ENCODE assay signal across 23 cellular contexts in genomic region chr21:41483973-41484372, GRCh38. TPM values are rescaled to one million over a fixed set of nuclear protein-coding genes. Genes with fewer than 3 reads are reported as not detected.
DNase-seq lines count a peak whose midpoint lies in the region; ATAC-seq and TF ChIP-seq lines count a peak whose summit lies in the region.
"Had no signal": no experiment of that assay in that cellular context is flagged by ENCODE, and none has a peak within 500 bp of the region (broad histone marks: within the 10 kb centered on the region; RNA-seq: fewer than 3 reads in every experiment).

No MANE protein-coding gene starts in this region.

- H3K9me3 Mint-ChIP-seq in activated CD4-positive, alpha-beta T cell treated with anti-CD3 and anti-CD28 coated beads for 36 hours (ENCODE audit: low read depth), result no peaks in the 10 kb centered on the region
- H3K9me3 Mint-ChIP-seq in activated T-helper 17 cell treated with anti-CD3 and anti-CD28 coated beads, Interleukin-2, amount 50 U/mL, for 72 hours, result no peaks in the 10 kb centered on the region
- H3K9me3 Mint-ChIP-seq: CD14-positive monocyte; CD4-positive, alpha-beta T cell; CD8-positive, alpha-beta memory T cell; HFFc6 had no signal

- peaks cover 18% of the 10 kb centered on the region for H3F3A ChIP-seq in smooth muscle cell (ENCODE audit: low read depth)

- no peaks in the 10 kb centered on the region for H3K27me3 Mint-ChIP-seq in activated CD4-positive, alpha-beta T cell treated with anti-CD3 and anti-CD28 coated beads for 36 hours
- H3K27me3 Mint-ChIP-seq in activated T-helper 17 cell treated with anti-CD3 and anti-CD28 coated beads, Interleukin-2, amount 50 U/mL, for 72 hours, result peaks cover 18% of the 10 kb centered on the region

- H3K4me1 ChIP-seq in spleen, result peaks cover 0 to 4% (median 0%) of the 10 kb centered on the region in 6 donors
- H3K4me1 ChIP-seq in smooth muscle cell (ENCODE audit: low read depth), result peaks cover 12% of the 10 kb centered on the region
- H3K4me1 ChIP-seq: A549, BE2C, HAP-1 had no signal

- no peak overlapping the region for H3K9ac ChIP-seq in smooth muscle cell (ENCODE audit: low read depth)
- H3K9ac ChIP-seq: BLaER1 treated with 17β-estradiol and CSF1 and Interleukin-3, amounts not matched to agents 10 nM and 100 nM had no signal

- H3K27me3 ChIP-seq in spleen (replicated peaks in 1 of 7), result peaks cover 0 to 25% (median 0%) of the 10 kb centered on the region in 7 donors
- no peaks in the 10 kb centered on the region for H3K27me3 ChIP-seq in smooth muscle cell (ENCODE audit: low read depth)
- H3K27me3 ChIP-seq: BE2C; BLaER1 treated with 17β-estradiol and CSF1 and Interleukin-3, amounts not matched to agents 10 nM and 100 nM had no signal

- POLR2A ChIA-PET in activated CD4-positive, alpha-beta T cell treated with anti-CD3 and anti-CD28 coated beads for 36 hours (lab: Charles Lee), result no interaction called here

- no peak for DNase-seq in activated CD4-positive, alpha-beta T cell treated with anti-CD3 and anti-CD28 coated beads for 36 hours
- DNase-seq in activated CD4-positive, alpha-beta T cell treated with anti-CD3 and anti-CD28 coated beads for 48 hours, result no peak
- DNase-seq in spleen, result peak; percentile 31
- DNase-seq in activated T-cell treated with anti-CD3 and anti-CD28 coated beads, Interleukin-2, amount 50 U/mL, for 48 hours, result no peak
- no peak for DNase-seq in smooth muscle cell (lab: John Stamatoyannopoulos, UW; ENCODE audit: unreplicated experiment)
- DNase-seq: 8988T; ACHN; AML-193; BE2C; CD4-positive, alpha-beta T cell; CD8-positive, alpha-beta memory T cell; DMS53; DMS79 treated with DMSO at 0.1 percent for 48 hours; GF-D8; GOT3; HFFc6 had no signal

- H3K27ac Mint-ChIP-seq in activated CD4-positive, alpha-beta T cell treated with anti-CD3 and anti-CD28 coated beads for 36 hours, result no peak overlapping the region
- H3K27ac Mint-ChIP-seq in activated T-helper 17 cell treated with anti-CD3 and anti-CD28 coated beads, Interleukin-2, amount 50 U/mL, for 72 hours, result no peak overlapping the region
- H3K27ac Mint-ChIP-seq: CD14-positive monocyte; CD4-positive, alpha-beta T cell; CD8-positive, alpha-beta memory T cell; HFFc6 had no signal

- intact Hi-C loops in activated CD4-positive, alpha-beta T cell treated with anti-CD3 and anti-CD28 coated beads for 36 hours (cut with DNase I, micrococcal nuclease), result no loop called here
- intact Hi-C loops in spleen (cut with DNase I; ENCODE audit: low total_unique reads), result no loop called here

- whole genome bisulfite sequencing in spleen, 5 donors, result 73 to 92% (median 84%) methylated on average over 4 of the region's 4 CpGs
- 87% methylated on average over 4 of the region's 4 CpGs for WGBS in smooth muscle cell (ENCODE audit: low lambda C conversion rate)

- no peaks in the 10 kb centered on the region for H3K36me3 Mint-ChIP-seq in activated CD4-positive, alpha-beta T cell treated with anti-CD3 and anti-CD28 coated beads for 36 hours (ENCODE audit: low read depth)
- no peaks in the 10 kb centered on the region for H3K36me3 Mint-ChIP-seq in activated T-helper 17 cell treated with anti-CD3 and anti-CD28 coated beads, Interleukin-2, amount 50 U/mL, for 72 hours (ENCODE audit: low read depth)
- H3K36me3 Mint-ChIP-seq: CD14-positive monocyte; CD8-positive, alpha-beta memory T cell had no signal

- no peak for TF ChIP-seq POLR2A in spleen (IDR thresholded peaks at IDR 0.05)

- H3K9me3 ChIP-seq in spleen, result no peaks in the 10 kb centered on the region
- H3K9me3 ChIP-seq in smooth muscle cell (replicated peaks; ENCODE audit: low read depth), result no peaks in the 10 kb centered on the region
- H3K9me3 ChIP-seq: A549; BE2C; BLaER1 treated with 17β-estradiol and CSF1 and Interleukin-3, amounts not matched to agents 10 nM and 100 nM; HAP-1 had no signal

- H3K27ac ChIP-seq in spleen (no peak overlapping the region), smooth muscle cell (ENCODE audit: low read depth) (no peak overlapping the region)
- H3K27ac ChIP-seq: A549; BLaER1 treated with 17β-estradiol and CSF1 and Interleukin-3, amounts not matched to agents 10 nM and 100 nM had no signal

- H2AFZ ChIP-seq in smooth muscle cell (ENCODE audit: low read depth), result no peak overlapping the region

- peak; percentile 36 for ATAC-seq in activated CD4-positive, alpha-beta T cell treated with anti-CD3 and anti-CD28 coated beads for 36 hours
- peak; percentile 78 for ATAC-seq in activated T-helper 17 cell treated with anti-CD3 and anti-CD28 coated beads, Interleukin-2, amount 50 U/mL, for 72 hours (replicated peaks)
- no peak for ATAC-seq in GM21825 (IDR thresholded peaks at IDR 0.05; ENCODE audit: unreplicated experiment)
- ATAC-seq: A549 had no signal

- no peak overlapping the region for H3K4me2 ChIP-seq in smooth muscle cell
- H3K4me2 ChIP-seq: A549; BLaER1 treated with 17β-estradiol and CSF1 and Interleukin-3, amounts not matched to agents 10 nM and 100 nM had no signal

- H3K4me1 Mint-ChIP-seq in activated CD4-positive, alpha-beta T cell treated with anti-CD3 and anti-CD28 coated beads for 36 hours, result no peaks in the 10 kb centered on the region
- peaks cover 7% of the 10 kb centered on the region for H3K4me1 Mint-ChIP-seq in activated T-helper 17 cell treated with anti-CD3 and anti-CD28 coated beads, Interleukin-2, amount 50 U/mL, for 72 hours
- H3K4me1 Mint-ChIP-seq: CD14-positive monocyte; CD8-positive, alpha-beta memory T cell had no signal

- CTCF ChIA-PET in activated CD4-positive, alpha-beta T cell treated with anti-CD3 and anti-CD28 coated beads for 36 hours (lab: Charles Lee), result no interaction called here

- no peak overlapping the region for H3K4me3 Mint-ChIP-seq in activated CD4-positive, alpha-beta T cell treated with anti-CD3 and anti-CD28 coated beads for 36 hours
- no peak overlapping the region for H3K4me3 Mint-ChIP-seq in activated T-helper 17 cell treated with anti-CD3 and anti-CD28 coated beads, Interleukin-2, amount 50 U/mL, for 72 hours
- H3K4me3 Mint-ChIP-seq: CD14-positive monocyte; CD4-positive, alpha-beta T cell; CD8-positive, alpha-beta memory T cell; HFFc6 had no signal

- H3K4me3 ChIP-seq in spleen (no peak overlapping the region), smooth muscle cell (no peak overlapping the region)
- H3K4me3 ChIP-seq: A549; BLaER1 treated with 17β-estradiol and CSF1 and Interleukin-3, amounts not matched to agents 10 nM and 100 nM; HAP-1 had no signal

- H3K36me3 ChIP-seq in spleen, result no peaks in the 10 kb centered on the region
- no peaks in the 10 kb centered on the region for H3K36me3 ChIP-seq in smooth muscle cell (ENCODE audit: low read depth)
- H3K36me3 ChIP-seq: BE2C; BLaER1 treated with 17β-estradiol and CSF1 and Interleukin-3, amounts not matched to agents 10 nM and 100 nM; HAP-1 had no signal

- no peaks in the 10 kb centered on the region for H4K20me1 ChIP-seq in smooth muscle cell (ENCODE audit: low read depth)
- H4K20me1 ChIP-seq: BLaER1 treated with 17β-estradiol and CSF1 and Interleukin-3, amounts not matched to agents 10 nM and 100 nM had no signal

- TF ChIP-seq CTCF in spleen (IDR thresholded peaks at IDR 0.05 in 8 of 11, conservative IDR thresholded peaks at IDR 0.05 in 3 of 11) (no peak), smooth muscle cell (IDR thresholded peaks at IDR 0.05; ENCODE audit: borderline replicate concordance, insufficient read depth, poor library complexity, severe bottlenecking) (no peak)

- H3K79me2 ChIP-seq in smooth muscle cell (ENCODE audit: low read depth), result no peaks in the 10 kb centered on the region

RNA-seq across cellular contexts. Expression of gene TMPRSS2, which starts 24.0 kb away (rescaled TPM):
- total RNA-seq in activated CD4-positive, alpha-beta T cell treated with anti-CD3 and anti-CD28 coated beads for 36 hours, result not detected
- total RNA-seq in activated T-helper 17 cell treated with anti-CD3 and anti-CD28 coated beads, Interleukin-2, amount 50 U/mL, for 72 hours, result not detected
- total RNA-seq in spleen (under 1 TPM in 2 of 7 donors, not detected in 5; 0.10 to 0.25 TPM), smooth muscle cell (1.3 and 2.0 TPM in 2 replicates)
- polyA plus RNA-seq in spleen (under 1 TPM; 0.06 to 0.13 (median 0.07) TPM), smooth muscle cell (0.39 and 1.3 TPM in 2 replicates)
- total RNA-seq: CD4-positive, alpha-beta T cell; CD8-positive, alpha-beta memory T cell; G401; HFFc6 had no signal
- polyA plus RNA-seq: A549; CD14-positive monocyte; CD8-positive, alpha-beta memory T cell had no signal

RNA-seq across cellular contexts. Expression of gene MX1, which starts 57.9 kb away (rescaled TPM):
- 100 to 1,000 TPM; 162 to 169 TPM for total RNA-seq in activated CD4-positive, alpha-beta T cell treated with anti-CD3 and anti-CD28 coated beads for 36 hours
- 10 to 100 TPM; 14.2 to 32.5 TPM for total RNA-seq in activated T-helper 17 cell treated with anti-CD3 and anti-CD28 coated beads, Interleukin-2, amount 50 U/mL, for 72 hours
- total RNA-seq in spleen, result 100 to 1,000 TPM in 5 of 7 donors, 10 to 100 TPM in 2; 67.4 to 148 (median 118) TPM
- 10 to 100 TPM; 32.8 to 56.5 (median 36.3) TPM for polyA plus RNA-seq in spleen
- 1.3 and 4.6 TPM in 2 replicates for total RNA-seq in smooth muscle cell
- polyA plus RNA-seq in smooth muscle cell, result 2.0 and 3.5 TPM in 2 replicates
- total RNA-seq: G401 had no signal
